In genomic region chr17:82560802-82561428, GRCh38 we compare ENCODE assay signal across 1 cellular context.
TF ChIP-seq lines count a peak whose summit lies in the region.

No MANE protein-coding gene starts in this region.

TF ChIP-seq in SK-N-SH, 30 proteins besides CTCF, POLR2A, EP300 and RAD21 (continued from another document):
- no peak for TF ChIP-seq GATA2 (CRISPR knock-in tag; IDR thresholded peaks at IDR 0.05)
TF ChIP-seq in SK-N-SH: peak in this region for 0.
